9 cellular contexts compared by ENCODE assay signal in the genomic region with DNA sequence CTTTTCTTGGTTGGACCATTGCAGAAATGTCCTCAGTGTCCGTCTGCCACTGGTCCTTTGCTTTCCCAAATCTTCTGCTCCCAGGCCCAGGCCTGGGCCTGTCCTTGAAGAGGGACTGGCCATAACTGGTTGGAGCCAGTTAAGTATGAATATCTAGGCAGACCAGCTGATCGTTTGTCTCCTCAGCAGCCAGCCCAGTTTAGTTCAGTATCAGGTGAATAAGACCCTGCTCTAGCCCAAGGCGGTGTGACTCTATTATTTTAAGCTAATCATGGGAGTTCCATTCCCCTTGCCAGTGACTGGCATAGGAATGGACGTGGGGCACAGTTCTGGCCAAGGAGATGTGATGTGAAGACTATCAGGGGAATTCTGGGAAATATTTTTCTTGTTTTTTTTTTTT.
"Had no signal": no experiment of that assay in that cellular context is flagged by ENCODE, and none has a peak within 500 bp of the region (broad histone marks: within the 10 kb centered on the region; RNA-seq: fewer than 3 reads in every experiment).

No MANE protein-coding gene starts in this region.

- H3K4me3 ChIP-seq: GM23338, K562 had no signal

- DNase-seq: H9, HCEC 1CT, IMR-90, KG1 had no signal

- H3K27ac Mint-ChIP-seq: GM23338 had no signal

- H3K9me3 Mint-ChIP-seq: GM23338 had no signal

- H3K4me3 Mint-ChIP-seq: GM23338, H9 had no signal

- ATAC-seq: GM23338, K562 had no signal

- FAIRE-seq: H1, H54, HTR-8/SVneo, K562 had no signal
